In genomic region chr11:118056806-118057205, GRCh38 we compare ENCODE assay signal across 19 cellular contexts. TPM values are rescaled to one million over a fixed set of nuclear protein-coding genes. Genes with fewer than 3 reads are reported as not detected.
"Had no signal": no experiment of that assay in that cellular context is flagged by ENCODE, and none has a peak within 500 bp of the region (broad histone marks: within the 10 kb centered on the region; RNA-seq: fewer than 3 reads in every experiment).

No MANE protein-coding gene starts in this region.

- DNase-seq: activated CD4-positive, alpha-beta T cell treated with anti-CD3 and anti-CD28 coated beads, Interleukin-2, amount 10 ng/mL, durations not matched to agents 7 days and 5 days; activated CD4-positive, CD25-positive, alpha-beta regulatory T cell; activated gamma-delta T cell; kidney; left lung; mesenchymal stem cell; natural killer cell; retina; SJCRH30; stimulated activated CD4-positive, alpha-beta T cell treated with anti-CD3 and anti-CD28 coated beads, Interleukin-15, amount 100 ng/mL, for 24 hours; stimulated activated CD4-positive, alpha-beta T cell treated with anti-CD3 and anti-CD28 coated beads, Interleukin-4, amount 100 ng/mL, for 4 hours; stomach; T-helper 2 cell; trophoblast cell had no signal

- FAIRE-seq: kidney had no signal

- H3K27ac ChIP-seq: esophagus muscularis mucosa, hepatocyte, left lung, SJCRH30, stomach had no signal

- H3K27me3 ChIP-seq: esophagus muscularis mucosa, hepatocyte, stomach had no signal

- H3K4me2 ChIP-seq: hepatocyte had no signal

- H3K9me3 ChIP-seq: esophagus muscularis mucosa, left lung, SJCRH30, stomach had no signal

- H3K27me3 Mint-ChIP-seq: activated CD4-positive, alpha-beta T cell treated with anti-CD3 and anti-CD28 coated beads, Interleukin-2, amount 10 ng/mL, durations not matched to agents 7 days and 5 days had no signal

- H3K36me3 ChIP-seq: esophagus muscularis mucosa, left lung, SJCRH30, stomach had no signal

- H3K27ac Mint-ChIP-seq: activated CD4-positive, alpha-beta T cell treated with anti-CD3 and anti-CD28 coated beads, Interleukin-2, amount 10 ng/mL, durations not matched to agents 7 days and 5 days; natural killer cell had no signal

- H3K79me2 ChIP-seq: hepatocyte had no signal

- ATAC-seq: left lung, natural killer cell had no signal

- H3K4me3 Mint-ChIP-seq: activated CD4-positive, alpha-beta T cell treated with anti-CD3 and anti-CD28 coated beads, Interleukin-2, amount 10 ng/mL, durations not matched to agents 7 days and 5 days; natural killer cell had no signal

- H2AFZ ChIP-seq: hepatocyte had no signal

- H3K36me3 Mint-ChIP-seq: natural killer cell had no signal

- H3K9me3 Mint-ChIP-seq: activated CD4-positive, alpha-beta T cell treated with anti-CD3 and anti-CD28 coated beads, Interleukin-2, amount 10 ng/mL, durations not matched to agents 7 days and 5 days; natural killer cell had no signal

- H3K4me1 ChIP-seq: SJCRH30 had no signal

- H3K4me3 ChIP-seq: esophagus muscularis mucosa, hepatocyte, left lung, SJCRH30, stomach had no signal

RNA-seq across cellular contexts. Expression of gene TMPRSS4, which starts 20.1 kb away (rescaled TPM):
- total RNA-seq: activated CD4-positive, alpha-beta T cell treated with anti-CD3 and anti-CD28 coated beads, Interleukin-2, amount 10 ng/mL, durations not matched to agents 7 days and 5 days; chondrocyte; natural killer cell; SJCRH30; skeletal muscle tissue had no signal

RNA-seq across cellular contexts. Expression of gene SMIM35, which starts 30.0 kb away (rescaled TPM):
- total RNA-seq: chondrocyte, esophagus muscularis mucosa, kidney, left lung, SJCRH30, skeletal muscle tissue, stomach had no signal
- polyA plus RNA-seq: aorta, hepatocyte had no signal
